9 cellular contexts compared by ENCODE assay signal in the genomic region with DNA sequence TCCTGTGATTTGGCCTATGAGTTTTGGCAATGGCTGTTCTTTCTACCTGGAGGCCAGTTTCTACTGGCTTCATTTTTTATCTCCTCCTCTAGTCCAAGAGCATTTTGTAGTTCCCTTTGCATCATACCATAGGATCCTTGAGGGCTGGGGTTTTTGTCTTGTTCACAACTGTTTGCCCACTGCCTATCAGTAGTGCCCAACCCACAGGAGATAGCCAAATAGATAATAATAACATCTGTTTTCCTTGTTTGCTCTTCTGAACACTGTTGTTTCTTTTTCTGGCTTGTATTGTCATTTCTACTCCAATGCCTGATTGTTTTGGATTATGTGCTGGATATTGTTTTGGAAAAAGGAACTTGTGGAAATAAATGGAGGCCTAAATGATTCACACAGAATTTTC. TPM values are rescaled to one million over a fixed set of nuclear protein-coding genes. Genes with fewer than 3 reads are reported as not detected.
DNase-seq lines count a peak whose midpoint lies in the region; ATAC-seq and TF ChIP-seq lines count a peak whose summit lies in the region.
"Had no signal": no experiment of that assay in that cellular context is flagged by ENCODE, and none has a peak within 500 bp of the region (broad histone marks: within the 10 kb centered on the region; RNA-seq: fewer than 3 reads in every experiment).

No MANE protein-coding gene starts in this region.

- H2BK5ac ChIP-seq in mesendoderm (ENCODE audit: low read length), result no peak overlapping the region

- H2BK15ac ChIP-seq in mesendoderm (replicated peaks; ENCODE audit: low read depth), result no peak overlapping the region

- peaks cover 24% of the 10 kb centered on the region for H3K4me1 Mint-ChIP-seq in Caco-2 (ENCODE audit: low read depth, unreplicated experiment)
- peaks cover 62% of the 10 kb centered on the region for H3K4me1 Mint-ChIP-seq in HFFc6 (ENCODE audit: low read depth)
- peaks cover 9% of the 10 kb centered on the region for H3K4me1 Mint-ChIP-seq in activated naive CD8-positive, alpha-beta T cell treated with anti-CD3 and anti-CD28 coated beads for 36 hours

- H3K79me1 ChIP-seq in mesendoderm (ENCODE audit: low read length), result no peaks in the 10 kb centered on the region

- H4K8ac ChIP-seq in mesendoderm (ENCODE audit: low read depth, low read length), result no peak overlapping the region

- no peak overlapping the region for H4K5ac ChIP-seq in mesendoderm (ENCODE audit: low read length)

- CTCF ChIA-PET in Caco-2 (lab: Charles Lee), result no interaction called here

- H3K27me3 Mint-ChIP-seq in Caco-2 (ENCODE audit: insufficient read depth, unreplicated experiment), result no peaks in the 10 kb centered on the region
- H3K27me3 Mint-ChIP-seq in HFFc6 (ENCODE audit: insufficient read depth), result peaks cover 2% of the 10 kb centered on the region; the same call in 1 of the 2 replicates
- H3K27me3 Mint-ChIP-seq in activated naive CD8-positive, alpha-beta T cell treated with anti-CD3 and anti-CD28 coated beads for 36 hours, result peaks cover 3% of the 10 kb centered on the region

- H3K9me3 Mint-ChIP-seq in Caco-2 (ENCODE audit: unreplicated experiment) (no peaks in the 10 kb centered on the region), HFFc6 (no peaks in the 10 kb centered on the region)
- no peaks in the 10 kb centered on the region for H3K9me3 Mint-ChIP-seq in activated naive CD8-positive, alpha-beta T cell treated with anti-CD3 and anti-CD28 coated beads for 36 hours

- peak overlapping the region; percentile 48 for H3K23ac ChIP-seq in mesendoderm (ENCODE audit: low read length)

- no peak overlapping the region for H3K27ac ChIP-seq in mesendoderm (ENCODE audit: low read depth, low read length)

- no TSS peak for BruUV-seq in Caco-2 (replicated peaks; lab: Mats Ljungman, UMichigan)

- no peaks in the 10 kb centered on the region for H3K27me3 ChIP-seq in Caco-2 (replicated peaks; ENCODE audit: control insufficient read depth, insufficient read depth, low read length)
- no peaks in the 10 kb centered on the region for H3K27me3 ChIP-seq in mesendoderm (ENCODE audit: insufficient read depth, low read length, poor library complexity)

- H3K4me3 Mint-ChIP-seq in Caco-2 (ENCODE audit: unreplicated experiment), result peak overlapping the region; percentile 42
- peak overlapping the region; percentile 52 for H3K4me3 Mint-ChIP-seq in HFFc6
- H3K4me3 Mint-ChIP-seq in activated naive CD8-positive, alpha-beta T cell treated with anti-CD3 and anti-CD28 coated beads for 36 hours, result peak overlapping the region; percentile 7

- no peak overlapping the region for H2BK120ac ChIP-seq in mesendoderm (ENCODE audit: low read depth, low read length)

- H3K27ac Mint-ChIP-seq in Caco-2 (ENCODE audit: unreplicated experiment), result no peak overlapping the region
- peak overlapping the region; percentile 61 for H3K27ac Mint-ChIP-seq in HFFc6
- no peak overlapping the region for H3K27ac Mint-ChIP-seq in activated naive CD8-positive, alpha-beta T cell treated with anti-CD3 and anti-CD28 coated beads for 36 hours

- H3K36me3 ChIP-seq in Caco-2 (ENCODE audit: control insufficient read depth, insufficient read depth, low read length) (0 out of 2 replicates have a peak, but pooled peaks cover 2% of the 10 kb centered on the region), mesendoderm (ENCODE audit: control insufficient read depth, insufficient read depth, low read length) (peaks cover 2% of the 10 kb centered on the region)

- TF ChIP-seq CTCF in Caco-2 (IDR thresholded peaks at IDR 0.05; ENCODE audit: insufficient read depth in 1 of 2, low read depth in 1 of 2, low read length in 1 of 2, severe bottlenecking in 1 of 2, unreplicated experiment in 1 of 2) (no peak), HFFc6 (IDR thresholded peaks at IDR 0.05) (no peak)

- H3K18ac ChIP-seq in mesendoderm (ENCODE audit: low read length), result no peak overlapping the region

- no peak overlapping the region for H2AK5ac ChIP-seq in mesendoderm (ENCODE audit: low read length)

- H3K36me3 Mint-ChIP-seq in Caco-2 (ENCODE audit: insufficient read depth, unreplicated experiment) (peaks cover 85% of the 10 kb centered on the region), HFFc6 (ENCODE audit: low read depth) (peaks cover 21% of the 10 kb centered on the region; the same call in 1 of the 2 replicates)
- peaks cover 59% of the 10 kb centered on the region for H3K36me3 Mint-ChIP-seq in activated naive CD8-positive, alpha-beta T cell treated with anti-CD3 and anti-CD28 coated beads for 36 hours

- H3K4me3 ChIP-seq in Caco-2 (ENCODE audit: low read depth, low read length) (no peak overlapping the region), mesendoderm (ENCODE audit: low read length) (no peak overlapping the region)

- ATAC-seq in GM18511 (IDR thresholded peaks at IDR 0.05; ENCODE audit: unreplicated experiment), result no peak
- no peak for ATAC-seq in HG03139 (IDR thresholded peaks at IDR 0.05; ENCODE audit: unreplicated experiment)

- H3K9ac ChIP-seq in mesendoderm (ENCODE audit: low read length), result peak overlapping the region; percentile 4

- no peaks in the 10 kb centered on the region for H3K9me3 ChIP-seq in Caco-2

- intact Hi-C loops in Caco-2 (cut with micrococcal nuclease; ENCODE audit: unreplicated experiment), result no loop called here

- peak overlapping the region; percentile 18 for H3K4me2 ChIP-seq in mesendoderm (ENCODE audit: low read length)

- POLR2A ChIA-PET in Caco-2 (lab: Charles Lee), result no interaction called here

- DNase-seq in Caco-2 (no peak), HFFc6 (no peak), mesendoderm (no peak), SIG-M5 treated with dmso at 0.1 percent for 504 hours (lab: John Stamatoyannopoulos, UW; ENCODE audit: unreplicated experiment) (no peak)
- no peak for DNase-seq in activated naive CD8-positive, alpha-beta T cell treated with anti-CD3 and anti-CD28 coated beads for 36 hours
- DNase-seq: activated naive CD4-positive, alpha-beta T cell treated with anti-CD3 and anti-CD28 coated beads, Interleukin-2, amount 50 U/mL, for 16 hours; NCI-H446 treated with DMSO at 0.1 percent for 48 hours had no signal

- H3K4me1 ChIP-seq in Caco-2 (peaks cover 22% of the 10 kb centered on the region), mesendoderm (ENCODE audit: control insufficient read depth, low read depth, low read length) (peaks cover 2% of the 10 kb centered on the region)

- H3K56ac ChIP-seq in mesendoderm (ENCODE audit: low read length), result no peak overlapping the region

- peaks cover 44% of the 10 kb centered on the region for H3K79me2 ChIP-seq in mesendoderm (ENCODE audit: control insufficient read depth, insufficient read depth, low read length)

- H3K4ac ChIP-seq in mesendoderm (ENCODE audit: low read depth, low read length), result no peak overlapping the region

RNA-seq across cellular contexts. Expression of a gene that starts 3.4 kb away (rescaled TPM):
- total RNA-seq in Caco-2 (2022), result 193 and 199 TPM in 2 replicates
- total RNA-seq in HFFc6 (2021; fragmentation: NEBNext Ultra II Directional; extraction: Animal tissue kit (Norgen Biotek cat#: 25700)), result 10 to 100 TPM; 18.3 to 43.0 (median 38.5) TPM
- total RNA-seq in activated naive CD8-positive, alpha-beta T cell treated with anti-CD3 and anti-CD28 coated beads for 36 hours, result 10 to 100 TPM; 96.6 to 99.7 TPM
- polyA plus RNA-seq in mesendoderm (2013, experiment 1 of 2), result 80.6 TPM
- polyA plus RNA-seq in mesendoderm (2013, experiment 2 of 2), result 81.4 TPM
